8 cellular contexts compared by ENCODE assay signal in the genomic region with DNA sequence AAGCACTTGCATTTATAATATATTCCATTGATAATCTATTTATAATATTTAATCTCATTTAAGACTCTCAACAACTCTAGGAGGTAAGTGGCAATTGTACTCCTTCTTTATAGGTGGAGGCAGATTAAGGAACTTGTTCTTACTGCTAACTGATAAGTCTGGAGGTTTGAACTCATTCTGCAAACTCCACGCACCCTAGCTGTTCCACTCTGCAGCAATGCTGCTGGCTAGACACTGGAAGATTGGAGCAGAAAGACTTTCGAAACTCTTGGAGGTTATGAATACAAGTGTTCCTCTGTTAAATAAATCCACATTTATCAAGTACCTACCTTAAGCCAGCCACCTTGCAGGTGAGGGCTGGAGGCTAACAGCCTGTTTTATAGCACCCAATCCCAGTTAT. TPM values are rescaled to one million over a fixed set of nuclear protein-coding genes. Genes with fewer than 3 reads are reported as not detected.
A peak's percentile ranks its signal among the peaks of the same experiment; 100 is the strongest.
DNase-seq lines count a peak whose midpoint lies in the region; ATAC-seq and TF ChIP-seq lines count a peak whose summit lies in the region.

No MANE protein-coding gene starts in this region.

- peak overlapping the region; percentile 17 for H3K4me3 Mint-ChIP-seq in dendritic cell treated with granulocyte-macrophage colony-stimulating factor and Interleukin-4, amounts not matched to agents 40 ng/mL and 50 ng/mL, for 4 days
- H3K4me3 Mint-ChIP-seq in neural crest cell, result peak overlapping the region; percentile 98

- no peaks in the 10 kb centered on the region for H3K9me3 Mint-ChIP-seq in dendritic cell treated with granulocyte-macrophage colony-stimulating factor and Interleukin-4, amounts not matched to agents 40 ng/mL and 50 ng/mL, for 4 days
- H3K9me3 Mint-ChIP-seq in neural crest cell, result peaks cover 4% of the 10 kb centered on the region

- H3K36me3 Mint-ChIP-seq in dendritic cell treated with granulocyte-macrophage colony-stimulating factor and Interleukin-4, amounts not matched to agents 40 ng/mL and 50 ng/mL, for 4 days (ENCODE audit: low read depth), result peaks cover 38% of the 10 kb centered on the region
- H3K36me3 Mint-ChIP-seq in neural crest cell (ENCODE audit: low read depth), result peaks cover 8% of the 10 kb centered on the region

- no peaks in the 10 kb centered on the region for H3K27me3 Mint-ChIP-seq in dendritic cell treated with granulocyte-macrophage colony-stimulating factor and Interleukin-4, amounts not matched to agents 40 ng/mL and 50 ng/mL, for 4 days
- H3K27me3 Mint-ChIP-seq in neural crest cell (ENCODE audit: low read depth), result peaks cover 5% of the 10 kb centered on the region

- TF ChIP-seq CTCF in neural crest cell (conservative IDR thresholded peaks at IDR 0.05), result no peak

- intact Hi-C loops in dendritic cell treated with granulocyte-macrophage colony-stimulating factor and Interleukin-4, amounts not matched to agents 40 ng/mL and 50 ng/mL, for 4 days (cut with micrococcal nuclease), result no loop called here

- peak overlapping the region; percentile 96 for H3K27ac Mint-ChIP-seq in dendritic cell treated with granulocyte-macrophage colony-stimulating factor and Interleukin-4, amounts not matched to agents 40 ng/mL and 50 ng/mL, for 4 days
- no peak overlapping the region for H3K27ac Mint-ChIP-seq in neural crest cell (ENCODE audit: unreplicated experiment)

- ATAC-seq in HG03439 (IDR thresholded peaks at IDR 0.05; ENCODE audit: unreplicated experiment) (no peak), GM18867 (IDR thresholded peaks at IDR 0.05; ENCODE audit: unreplicated experiment) (no peak)

- DNase-seq in NCI-H510A treated with DMSO at 0.1 percent for 48 hours (lab: John Stamatoyannopoulos, UW), result peak; percentile 51
- no peak for DNase-seq in NCI-H510A (lab: John Stamatoyannopoulos, UW)
- DNase-seq in NCI-H69 (lab: John Stamatoyannopoulos, UW), result peak; percentile 19
- DNase-seq in neural crest cell (ENCODE audit: low read depth, low spot score), result no peak
- DNase-seq in HuH-7.5 (ENCODE audit: low spot score), result no peak

- peaks cover 35% of the 10 kb centered on the region for H3K4me1 Mint-ChIP-seq in dendritic cell treated with granulocyte-macrophage colony-stimulating factor and Interleukin-4, amounts not matched to agents 40 ng/mL and 50 ng/mL, for 4 days (ENCODE audit: low read depth)
- peaks cover 27% of the 10 kb centered on the region for H3K4me1 Mint-ChIP-seq in neural crest cell

RNA-seq across cellular contexts. Expression of gene HDAC2, which starts 0.8 kb away (rescaled TPM):
- 304 and 310 TPM in 2 replicates for total RNA-seq in neural crest cell

Comparison
In these comparisons a context has a peak if more than half of its experiments do, and no peak if none do; other contexts are left out.
1. DNase-seq: peak in NCI-H510A treated with DMSO at 0.1 percent for 48 hours (single experiment) and NCI-H69 (single experiment); none in NCI-H510A (single experiment), neural crest cell (single experiment) and HuH-7.5 (single experiment).